ENCODE assay signal across 1 cellular context in genomic region chr17:17001076-17001777, GRCh38.
TF ChIP-seq lines count a peak whose summit lies in the region.

No MANE protein-coding gene starts in this region.

TF ChIP-seq in GM23338, 12 proteins besides CTCF, POLR2A, EP300 and RAD21 (continued from another document):
- no peak for TF ChIP-seq REST (IDR thresholded peaks at IDR 0.05; ENCODE audit: unreplicated experiment)
- no peak for TF ChIP-seq POLR2AphosphoS5 (IDR thresholded peaks at IDR 0.05; ENCODE audit: low read depth)
- no peak for TF ChIP-seq CREB1 (CRISPR knock-in tag; IDR thresholded peaks at IDR 0.05; ENCODE audit: low read depth)
- no peak for TF ChIP-seq EZH2phosphoT487 (IDR thresholded peaks at IDR 0.05; ENCODE audit: unreplicated experiment)
- TF ChIP-seq ZNF114 (CRISPR knock-in tag; IDR thresholded peaks at IDR 0.05), result no peak
- TF ChIP-seq ZNF462 (CRISPR knock-in tag; IDR thresholded peaks at IDR 0.05), result no peak
- no peak for TF ChIP-seq JUNB (IDR thresholded peaks at IDR 0.05; ENCODE audit: unreplicated experiment)
- TF ChIP-seq ETS1 (IDR thresholded peaks at IDR 0.05), result no peak
